1 cellular context compared by ENCODE assay signal in the genomic region with DNA sequence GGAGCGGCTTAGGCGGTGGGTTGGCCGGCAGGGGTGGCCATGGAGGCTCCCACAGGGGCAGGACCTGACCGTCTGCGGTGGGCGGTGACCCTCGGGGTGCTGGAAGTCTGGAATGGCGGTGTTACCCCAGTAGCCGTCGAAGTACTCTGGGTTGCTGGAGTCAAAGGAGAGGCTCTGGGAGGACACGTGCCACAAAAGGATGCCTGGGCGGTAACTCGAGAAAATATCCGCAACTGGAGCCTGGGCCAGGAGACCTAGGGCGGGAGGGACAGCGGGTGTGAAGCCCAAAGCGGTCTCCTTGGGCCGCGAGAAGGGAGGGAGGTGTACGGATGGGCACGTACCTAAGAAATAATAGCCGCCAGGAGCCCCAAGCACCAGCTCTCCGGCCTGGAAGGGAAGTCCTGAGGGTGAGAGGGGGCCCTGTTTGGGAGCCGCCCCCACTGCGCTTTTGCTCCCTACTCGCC.
TF ChIP-seq lines count a peak whose summit lies in the region.

No MANE protein-coding gene starts in this region.

TF ChIP-seq in HepG2, 621 proteins besides CTCF, POLR2A, EP300 and RAD21 (continues in another document):
- no peak for TF ChIP-seq ARNTL (CRISPR knock-in tag; IDR thresholded peaks at IDR 0.05)
- TF ChIP-seq MED8 (CRISPR knock-in tag; IDR thresholded peaks at IDR 0.05; ENCODE audit: insufficient replicate concordance): no peak
- TF ChIP-seq, protein P1, sequence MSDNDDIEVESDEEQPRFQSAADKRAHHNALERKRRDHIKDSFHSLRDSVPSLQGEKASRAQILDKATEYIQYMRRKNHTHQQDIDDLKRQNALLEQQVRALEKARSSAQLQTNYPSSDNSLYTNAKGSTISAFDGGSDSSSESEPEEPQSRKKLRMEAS (IDR thresholded peaks at IDR 0.05): peak; percentile 75; the same call in 1 of the 2 replicates
- no peak for TF ChIP-seq NR2F1 (CRISPR knock-in tag; IDR thresholded peaks at IDR 0.05)
- 0 out of 2 replicates have a peak, but pooled peaks have one; percentile 44 for TF ChIP-seq ZSCAN31 (CRISPR knock-in tag; IDR thresholded peaks at IDR 0.05; ENCODE audit: low read depth)
- TF ChIP-seq ZNF121 (CRISPR knock-in tag; IDR thresholded peaks at IDR 0.05): 0 out of 2 replicates have a peak, but pooled peaks have one; percentile 10
- no peak for TF ChIP-seq ZBTB21 (CRISPR knock-in tag; IDR thresholded peaks at IDR 0.05)
- no peak for TF ChIP-seq KLF6 (CRISPR knock-in tag; IDR thresholded peaks at IDR 0.05)
- no peak for TF ChIP-seq ELF3 (CRISPR knock-in tag; IDR thresholded peaks at IDR 0.05)
- peak; percentile 25; the same call in 1 of the 2 replicates for TF ChIP-seq GFI1 (CRISPR knock-in tag; IDR thresholded peaks at IDR 0.05; ENCODE audit: borderline replicate concordance)
- no peak for TF ChIP-seq RFX1 (IDR thresholded peaks at IDR 0.05)
- TF ChIP-seq ZNF367 (CRISPR knock-in tag; IDR thresholded peaks at IDR 0.05; ENCODE audit: borderline replicate concordance): no peak
- no peak for TF ChIP-seq KLF13 (CRISPR knock-in tag; IDR thresholded peaks at IDR 0.05)
- TF ChIP-seq EED (CRISPR knock-in tag; IDR thresholded peaks at IDR 0.05): peak; percentile 54; the same call in 1 of the 2 replicates
- TF ChIP-seq, protein P2, sequence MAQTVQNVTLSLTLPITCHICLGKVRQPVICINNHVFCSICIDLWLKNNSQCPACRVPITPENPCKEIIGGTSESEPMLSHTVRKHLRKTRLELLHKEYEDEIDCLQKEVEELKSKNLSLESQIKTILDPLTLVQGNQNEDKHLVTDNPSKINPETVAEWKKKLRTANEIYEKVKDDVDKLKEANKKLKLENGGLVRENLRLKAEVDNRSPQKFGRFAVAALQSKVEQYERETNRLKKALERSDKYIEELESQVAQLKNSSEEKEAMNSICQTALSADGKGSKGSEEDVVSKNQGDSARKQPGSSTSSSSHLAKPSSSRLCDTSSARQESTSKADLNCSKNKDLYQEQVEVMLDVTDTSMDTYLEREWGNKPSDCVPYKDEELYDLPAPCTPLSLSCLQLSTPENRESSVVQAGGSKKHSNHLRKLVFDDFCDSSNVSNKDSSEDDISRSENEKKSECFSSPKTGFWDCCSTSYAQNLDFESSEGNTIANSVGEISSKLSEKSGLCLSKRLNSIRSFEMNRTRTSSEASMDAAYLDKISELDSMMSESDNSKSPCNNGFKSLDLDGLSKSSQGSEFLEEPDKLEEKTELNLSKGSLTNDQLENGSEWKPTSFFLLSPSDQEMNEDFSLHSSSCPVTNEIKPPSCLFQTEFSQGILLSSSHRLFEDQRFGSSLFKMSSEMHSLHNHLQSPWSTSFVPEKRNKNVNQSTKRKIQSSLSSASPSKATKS (CRISPR knock-in tag; IDR thresholded peaks at IDR 0.05): no peak
- TF ChIP-seq, protein P3, sequence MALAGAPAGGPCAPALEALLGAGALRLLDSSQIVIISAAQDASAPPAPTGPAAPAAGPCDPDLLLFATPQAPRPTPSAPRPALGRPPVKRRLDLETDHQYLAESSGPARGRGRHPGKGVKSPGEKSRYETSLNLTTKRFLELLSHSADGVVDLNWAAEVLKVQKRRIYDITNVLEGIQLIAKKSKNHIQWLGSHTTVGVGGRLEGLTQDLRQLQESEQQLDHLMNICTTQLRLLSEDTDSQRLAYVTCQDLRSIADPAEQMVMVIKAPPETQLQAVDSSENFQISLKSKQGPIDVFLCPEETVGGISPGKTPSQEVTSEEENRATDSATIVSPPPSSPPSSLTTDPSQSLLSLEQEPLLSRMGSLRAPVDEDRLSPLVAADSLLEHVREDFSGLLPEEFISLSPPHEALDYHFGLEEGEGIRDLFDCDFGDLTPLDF (CRISPR knock-in tag; IDR thresholded peaks at IDR 0.05): no peak
- peak; percentile 88; the same call in 1 of the 2 replicates for TF ChIP-seq MTF2 (CRISPR knock-in tag; IDR thresholded peaks at IDR 0.05; ENCODE audit: borderline replicate concordance)
- TF ChIP-seq RFXAP (CRISPR knock-in tag; IDR thresholded peaks at IDR 0.05; ENCODE audit: borderline replicate concordance): no peak
- TF ChIP-seq ZFP62 (CRISPR knock-in tag; IDR thresholded peaks at IDR 0.05): no peak
- peak; percentile 45; the same call in 1 of the 2 replicates for TF ChIP-seq TBX2 (CRISPR knock-in tag; IDR thresholded peaks at IDR 0.05; ENCODE audit: borderline replicate concordance)
- peak; percentile 5; the same call in 1 of the 2 replicates for TF ChIP-seq ZNF768 (CRISPR knock-in tag; IDR thresholded peaks at IDR 0.05)
- no peak for TF ChIP-seq SOX5 (CRISPR knock-in tag; IDR thresholded peaks at IDR 0.05; ENCODE audit: borderline replicate concordance)
- TF ChIP-seq, protein P4, sequence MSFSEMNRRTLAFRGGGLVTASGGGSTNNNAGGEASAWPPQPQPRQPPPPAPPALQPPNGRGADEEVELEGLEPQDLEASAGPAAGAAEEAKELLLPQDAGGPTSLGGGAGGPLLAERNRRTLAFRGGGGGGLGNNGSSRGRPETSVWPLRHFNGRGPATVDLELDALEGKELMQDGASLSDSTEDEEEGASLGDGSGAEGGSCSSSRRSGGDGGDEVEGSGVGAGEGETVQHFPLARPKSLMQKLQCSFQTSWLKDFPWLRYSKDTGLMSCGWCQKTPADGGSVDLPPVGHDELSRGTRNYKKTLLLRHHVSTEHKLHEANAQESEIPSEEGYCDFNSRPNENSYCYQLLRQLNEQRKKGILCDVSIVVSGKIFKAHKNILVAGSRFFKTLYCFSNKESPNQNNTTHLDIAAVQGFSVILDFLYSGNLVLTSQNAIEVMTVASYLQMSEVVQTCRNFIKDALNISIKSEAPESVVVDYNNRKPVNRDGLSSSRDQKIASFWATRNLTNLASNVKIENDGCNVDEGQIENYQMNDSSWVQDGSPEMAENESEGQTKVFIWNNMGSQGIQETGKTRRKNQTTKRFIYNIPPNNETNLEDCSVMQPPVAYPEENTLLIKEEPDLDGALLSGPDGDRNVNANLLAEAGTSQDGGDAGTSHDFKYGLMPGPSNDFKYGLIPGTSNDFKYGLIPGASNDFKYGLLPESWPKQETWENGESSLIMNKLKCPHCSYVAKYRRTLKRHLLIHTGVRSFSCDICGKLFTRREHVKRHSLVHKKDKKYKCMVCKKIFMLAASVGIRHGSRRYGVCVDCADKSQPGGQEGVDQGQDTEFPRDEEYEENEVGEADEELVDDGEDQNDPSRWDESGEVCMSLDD (CRISPR knock-in tag; IDR thresholded peaks at IDR 0.05; ENCODE audit: borderline replicate concordance): no peak
- no peak for TF ChIP-seq PHF5A (CRISPR knock-in tag; IDR thresholded peaks at IDR 0.05; ENCODE audit: low read depth, unreplicated experiment)
- TF ChIP-seq ARNT2 (CRISPR knock-in tag; IDR thresholded peaks at IDR 0.05; ENCODE audit: low read depth): 0 out of 2 replicates have a peak, but pooled peaks have one; percentile 49
- TF ChIP-seq ZNF782 (CRISPR knock-in tag; IDR thresholded peaks at IDR 0.05; ENCODE audit: borderline replicate concordance): no peak
- TF ChIP-seq ZNF788 (CRISPR knock-in tag; IDR thresholded peaks at IDR 0.05; ENCODE audit: borderline replicate concordance): no peak
- 0 out of 2 replicates have a peak, but pooled peaks have one; percentile 11 for TF ChIP-seq KDM2A (CRISPR knock-in tag; IDR thresholded peaks at IDR 0.05; ENCODE audit: borderline replicate concordance, low read depth)
- TF ChIP-seq ZNF766 (CRISPR knock-in tag; IDR thresholded peaks at IDR 0.05; ENCODE audit: borderline replicate concordance): no peak
- peak; percentile 25 for TF ChIP-seq ZNF883 (CRISPR knock-in tag; IDR thresholded peaks at IDR 0.05; ENCODE audit: not compliant biosample characterization)
- TF ChIP-seq, protein P5, sequence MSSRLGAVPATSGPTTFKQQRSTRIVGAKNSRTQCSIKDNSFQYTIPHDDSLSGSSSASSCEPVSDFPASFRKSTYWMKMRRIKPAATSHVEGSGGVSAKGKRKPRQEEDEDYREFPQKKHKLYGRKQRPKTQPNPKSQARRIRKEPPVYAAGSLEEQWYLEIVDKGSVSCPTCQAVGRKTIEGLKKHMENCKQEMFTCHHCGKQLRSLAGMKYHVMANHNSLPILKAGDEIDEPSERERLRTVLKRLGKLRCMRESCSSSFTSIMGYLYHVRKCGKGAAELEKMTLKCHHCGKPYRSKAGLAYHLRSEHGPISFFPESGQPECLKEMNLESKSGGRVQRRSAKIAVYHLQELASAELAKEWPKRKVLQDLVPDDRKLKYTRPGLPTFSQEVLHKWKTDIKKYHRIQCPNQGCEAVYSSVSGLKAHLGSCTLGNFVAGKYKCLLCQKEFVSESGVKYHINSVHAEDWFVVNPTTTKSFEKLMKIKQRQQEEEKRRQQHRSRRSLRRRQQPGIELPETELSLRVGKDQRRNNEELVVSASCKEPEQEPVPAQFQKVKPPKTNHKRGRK (CRISPR knock-in tag; IDR thresholded peaks at IDR 0.05): no peak
- TF ChIP-seq, protein P6, sequence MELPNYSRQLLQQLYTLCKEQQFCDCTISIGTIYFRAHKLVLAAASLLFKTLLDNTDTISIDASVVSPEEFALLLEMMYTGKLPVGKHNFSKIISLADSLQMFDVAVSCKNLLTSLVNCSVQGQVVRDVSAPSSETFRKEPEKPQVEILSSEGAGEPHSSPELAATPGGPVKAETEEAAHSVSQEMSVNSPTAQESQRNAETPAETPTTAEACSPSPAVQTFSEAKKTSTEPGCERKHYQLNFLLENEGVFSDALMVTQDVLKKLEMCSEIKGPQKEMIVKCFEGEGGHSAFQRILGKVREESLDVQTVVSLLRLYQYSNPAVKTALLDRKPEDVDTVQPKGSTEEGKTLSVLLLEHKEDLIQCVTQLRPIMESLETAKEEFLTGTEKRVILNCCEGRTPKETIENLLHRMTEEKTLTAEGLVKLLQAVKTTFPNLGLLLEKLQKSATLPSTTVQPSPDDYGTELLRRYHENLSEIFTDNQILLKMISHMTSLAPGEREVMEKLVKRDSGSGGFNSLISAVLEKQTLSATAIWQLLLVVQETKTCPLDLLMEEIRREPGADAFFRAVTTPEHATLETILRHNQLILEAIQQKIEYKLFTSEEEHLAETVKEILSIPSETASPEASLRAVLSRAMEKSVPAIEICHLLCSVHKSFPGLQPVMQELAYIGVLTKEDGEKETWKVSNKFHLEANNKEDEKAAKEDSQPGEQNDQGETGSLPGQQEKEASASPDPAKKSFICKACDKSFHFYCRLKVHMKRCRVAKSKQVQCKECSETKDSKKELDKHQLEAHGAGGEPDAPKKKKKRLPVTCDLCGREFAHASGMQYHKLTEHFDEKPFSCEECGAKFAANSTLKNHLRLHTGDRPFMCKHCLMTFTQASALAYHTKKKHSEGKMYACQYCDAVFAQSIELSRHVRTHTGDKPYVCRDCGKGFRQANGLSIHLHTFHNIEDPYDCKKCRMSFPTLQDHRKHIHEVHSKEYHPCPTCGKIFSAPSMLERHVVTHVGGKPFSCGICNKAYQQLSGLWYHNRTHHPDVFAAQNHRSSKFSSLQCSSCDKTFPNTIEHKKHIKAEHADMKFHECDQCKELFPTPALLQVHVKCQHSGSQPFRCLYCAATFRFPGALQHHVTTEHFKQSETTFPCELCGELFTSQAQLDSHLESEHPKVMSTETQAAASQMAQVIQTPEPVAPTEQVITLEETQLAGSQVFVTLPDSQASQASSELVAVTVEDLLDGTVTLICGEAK (IDR thresholded peaks at IDR 0.05): no peak
- TF ChIP-seq, protein P6 (CRISPR knock-in tag; IDR thresholded peaks at IDR 0.05): peak; percentile 44; the same call in 1 of the 2 replicates
- TF ChIP-seq ZNF773 (CRISPR knock-in tag; IDR thresholded peaks at IDR 0.05; ENCODE audit: borderline replicate concordance): no peak
